8 cellular contexts compared by ENCODE assay signal in genomic region chr1:11858968-11859871, GRCh38. TPM values are rescaled to one million over a fixed set of nuclear protein-coding genes. Genes with fewer than 3 reads are reported as not detected.
DNase-seq lines count a peak whose midpoint lies in the region; ATAC-seq and TF ChIP-seq lines count a peak whose summit lies in the region.

No MANE protein-coding gene starts in this region.

- no peaks in the 10 kb centered on the region for H3K9me3 Mint-ChIP-seq in activated T-helper 1 cell treated with anti-CD3 and anti-CD28 coated beads, Interleukin-12 subunit alpha, Interleukin-12 subunit beta, Interleukin-2, Interleukin-4 antibody, amounts not matched to agents 30 ng/mL and 10 ng/mL and 1 ng/mL, durations not matched to agents 14 hours and 24 hours and 36 hours

- in situ Hi-C loops in GM13976 (cut with MboI; ENCODE audit: low sequenced_read_pairs, unreplicated experiment) = no loop called here

- DNase-seq in GM13976 (ENCODE audit: low spot score) (peak; percentile 88), cardiac muscle cell (ENCODE audit: low read depth in 1 of 2, low spot score in 1 of 2) (peak; percentile 77 to 91)
- peak; percentile 52 for DNase-seq in activated T-helper 1 cell treated with anti-CD3 and anti-CD28 coated beads, Interleukin-12 subunit alpha, Interleukin-12 subunit beta, Interleukin-2, Interleukin-4 antibody, amounts not matched to agents 30 ng/mL and 10 ng/mL and 1 ng/mL, durations not matched to agents 14 hours and 24 hours and 36 hours (ENCODE audit: low spot score)

- no peaks in the 10 kb centered on the region for H3K4me1 Mint-ChIP-seq in activated T-helper 1 cell treated with anti-CD3 and anti-CD28 coated beads, Interleukin-12 subunit alpha, Interleukin-12 subunit beta, Interleukin-2, Interleukin-4 antibody, amounts not matched to agents 30 ng/mL and 10 ng/mL and 1 ng/mL, durations not matched to agents 14 hours and 24 hours and 36 hours (ENCODE audit: low read depth)

- H3K27me3 ChIP-seq in cardiac muscle cell = peaks cover 39% of the 10 kb centered on the region
- peaks cover 70% of the 10 kb centered on the region for H3K27me3 ChIP-seq in skeletal muscle satellite cell (ENCODE audit: control insufficient read depth, insufficient read depth, low read length)

- no peaks in the 10 kb centered on the region for H3K36me3 Mint-ChIP-seq in activated T-helper 1 cell treated with anti-CD3 and anti-CD28 coated beads, Interleukin-12 subunit alpha, Interleukin-12 subunit beta, Interleukin-2, Interleukin-4 antibody, amounts not matched to agents 30 ng/mL and 10 ng/mL and 1 ng/mL, durations not matched to agents 14 hours and 24 hours and 36 hours (ENCODE audit: low read depth)

- peak overlapping the region; percentile 2 for H3K4me3 ChIP-seq in cardiac muscle cell
- no peak overlapping the region for H3K4me3 ChIP-seq in skeletal muscle satellite cell (ENCODE audit: low read length)

- H3K9ac ChIP-seq in skeletal muscle satellite cell (ENCODE audit: low read depth, low read length) = no peak overlapping the region

- intact Hi-C loops in activated T-helper 1 cell treated with anti-CD3 and anti-CD28 coated beads, Interleukin-12 subunit alpha, Interleukin-12 subunit beta, Interleukin-2, Interleukin-4 antibody, amounts not matched to agents 30 ng/mL and 10 ng/mL and 1 ng/mL, durations not matched to agents 14 hours and 24 hours and 36 hours (cut with micrococcal nuclease) = no loop called here

- no peak overlapping the region for H3K4me3 Mint-ChIP-seq in activated T-helper 1 cell treated with anti-CD3 and anti-CD28 coated beads, Interleukin-12 subunit alpha, Interleukin-12 subunit beta, Interleukin-2, Interleukin-4 antibody, amounts not matched to agents 30 ng/mL and 10 ng/mL and 1 ng/mL, durations not matched to agents 14 hours and 24 hours and 36 hours

- H3K27me3 Mint-ChIP-seq in activated T-helper 1 cell treated with anti-CD3 and anti-CD28 coated beads, Interleukin-12 subunit alpha, Interleukin-12 subunit beta, Interleukin-2, Interleukin-4 antibody, amounts not matched to agents 30 ng/mL and 10 ng/mL and 1 ng/mL, durations not matched to agents 14 hours and 24 hours and 36 hours (ENCODE audit: insufficient read depth) = peaks cover 48% of the 10 kb centered on the region

- TF ChIP-seq CTCF in GM13976 (IDR thresholded peaks at IDR 0.05; ENCODE audit: borderline replicate concordance, control extremely low read depth, extremely low read depth, insufficient read depth, missing control alignments) = no peak
- peak; percentile 41 for TF ChIP-seq CTCF in cardiac muscle cell (IDR thresholded peaks at IDR 0.05; ENCODE audit: low read depth, low read length)

- H3K9me3 ChIP-seq in cardiac muscle cell (ENCODE audit: low read depth) (no peaks in the 10 kb centered on the region), skeletal muscle satellite cell (replicated peaks; ENCODE audit: low read length) (no peaks in the 10 kb centered on the region)

- peak overlapping the region; percentile 9 for H3K4me2 ChIP-seq in skeletal muscle satellite cell (ENCODE audit: low read length)

- H3K36me3 ChIP-seq in cardiac muscle cell (no peaks in the 10 kb centered on the region), skeletal muscle satellite cell (ENCODE audit: insufficient read depth, low read length) (no peaks in the 10 kb centered on the region)

- no peak overlapping the region for H3K27ac ChIP-seq in cardiac muscle cell

- H3K4me1 ChIP-seq in cardiac muscle cell (ENCODE audit: low read depth) (no peaks in the 10 kb centered on the region), skeletal muscle satellite cell (ENCODE audit: control insufficient read depth, insufficient read depth, low read length) (no peaks in the 10 kb centered on the region)

- ATAC-seq in HG03196 (IDR thresholded peaks at IDR 0.05; ENCODE audit: unreplicated experiment) = no peak
- ATAC-seq in GM21447 (IDR thresholded peaks at IDR 0.05; ENCODE audit: unreplicated experiment) = no peak
- no peak for ATAC-seq in GM18511 (IDR thresholded peaks at IDR 0.05; ENCODE audit: unreplicated experiment)

- H3K27ac Mint-ChIP-seq in activated T-helper 1 cell treated with anti-CD3 and anti-CD28 coated beads, Interleukin-12 subunit alpha, Interleukin-12 subunit beta, Interleukin-2, Interleukin-4 antibody, amounts not matched to agents 30 ng/mL and 10 ng/mL and 1 ng/mL, durations not matched to agents 14 hours and 24 hours and 36 hours = no peak overlapping the region

TF ChIP-seq in PFSK-1, 5 proteins besides CTCF, POLR2A, EP300 and RAD21:
- TF ChIP-seq SIN3A (IDR thresholded peaks at IDR 0.05; ENCODE audit: borderline replicate concordance, insufficient read depth, low read length) = no peak
- TF ChIP-seq TAF1 (IDR thresholded peaks at IDR 0.05; ENCODE audit: borderline replicate concordance, insufficient read depth, low read length) = no peak
- no peak for TF ChIP-seq POLR2AphosphoS5 (IDR thresholded peaks at IDR 0.05; ENCODE audit: low read depth, low read length)
- TF ChIP-seq, protein P1, sequence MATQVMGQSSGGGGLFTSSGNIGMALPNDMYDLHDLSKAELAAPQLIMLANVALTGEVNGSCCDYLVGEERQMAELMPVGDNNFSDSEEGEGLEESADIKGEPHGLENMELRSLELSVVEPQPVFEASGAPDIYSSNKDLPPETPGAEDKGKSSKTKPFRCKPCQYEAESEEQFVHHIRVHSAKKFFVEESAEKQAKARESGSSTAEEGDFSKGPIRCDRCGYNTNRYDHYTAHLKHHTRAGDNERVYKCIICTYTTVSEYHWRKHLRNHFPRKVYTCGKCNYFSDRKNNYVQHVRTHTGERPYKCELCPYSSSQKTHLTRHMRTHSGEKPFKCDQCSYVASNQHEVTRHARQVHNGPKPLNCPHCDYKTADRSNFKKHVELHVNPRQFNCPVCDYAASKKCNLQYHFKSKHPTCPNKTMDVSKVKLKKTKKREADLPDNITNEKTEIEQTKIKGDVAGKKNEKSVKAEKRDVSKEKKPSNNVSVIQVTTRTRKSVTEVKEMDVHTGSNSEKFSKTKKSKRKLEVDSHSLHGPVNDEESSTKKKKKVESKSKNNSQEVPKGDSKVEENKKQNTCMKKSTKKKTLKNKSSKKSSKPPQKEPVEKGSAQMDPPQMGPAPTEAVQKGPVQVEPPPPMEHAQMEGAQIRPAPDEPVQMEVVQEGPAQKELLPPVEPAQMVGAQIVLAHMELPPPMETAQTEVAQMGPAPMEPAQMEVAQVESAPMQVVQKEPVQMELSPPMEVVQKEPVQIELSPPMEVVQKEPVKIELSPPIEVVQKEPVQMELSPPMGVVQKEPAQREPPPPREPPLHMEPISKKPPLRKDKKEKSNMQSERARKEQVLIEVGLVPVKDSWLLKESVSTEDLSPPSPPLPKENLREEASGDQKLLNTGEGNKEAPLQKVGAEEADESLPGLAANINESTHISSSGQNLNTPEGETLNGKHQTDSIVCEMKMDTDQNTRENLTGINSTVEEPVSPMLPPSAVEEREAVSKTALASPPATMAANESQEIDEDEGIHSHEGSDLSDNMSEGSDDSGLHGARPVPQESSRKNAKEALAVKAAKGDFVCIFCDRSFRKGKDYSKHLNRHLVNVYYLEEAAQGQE (IDR thresholded peaks at IDR 0.05; ENCODE audit: insufficient read depth in 1 of 2, low read depth in 2 of 2, low read length in 2 of 2) = peak; percentile 98

RNA-seq across cellular contexts. Expression of gene NPPB, which starts 0.5 kb away (rescaled TPM):
- polyA plus RNA-seq in PFSK-1 (2012; ENCODE audit: insufficient read length, low read depth) = not detected
- not detected in 2 replicates for total RNA-seq in activated T-helper 1 cell treated with anti-CD3 and anti-CD28 coated beads, Interleukin-12 subunit alpha, Interleukin-12 subunit beta, Interleukin-2, Interleukin-4 antibody, amounts not matched to agents 30 ng/mL and 10 ng/mL and 1 ng/mL, durations not matched to agents 14 hours and 24 hours and 36 hours
- 18.9 and 192 TPM in 2 replicates for total RNA-seq in cardiac muscle cell
- polyA plus RNA-seq in cardiac muscle cell = 30.8 and 188 TPM in 2 replicates
- not detected in 2 replicates for total RNA-seq in skeletal muscle satellite cell (2012; rRNA removed)

RNA-seq across cellular contexts. Expression of gene NPPA, which starts 11.6 kb away (rescaled TPM):
- polyA plus RNA-seq in PFSK-1 (2012; ENCODE audit: insufficient read length, low read depth) = 0.65 TPM
- not detected in 2 replicates for total RNA-seq in activated T-helper 1 cell treated with anti-CD3 and anti-CD28 coated beads, Interleukin-12 subunit alpha, Interleukin-12 subunit beta, Interleukin-2, Interleukin-4 antibody, amounts not matched to agents 30 ng/mL and 10 ng/mL and 1 ng/mL, durations not matched to agents 14 hours and 24 hours and 36 hours
- total RNA-seq in cardiac muscle cell = 57.5 and 331 TPM in 2 replicates
- polyA plus RNA-seq in cardiac muscle cell = 90.0 and 601 TPM in 2 replicates
- total RNA-seq in skeletal muscle satellite cell (2012; rRNA removed) = not detected in 2 replicates

RNA-seq across cellular contexts. Expression of gene CLCN6, which starts 53.2 kb away (rescaled TPM):
- polyA plus RNA-seq in PFSK-1 (2012; ENCODE audit: insufficient read length, low read depth) = 15.0 TPM
- 11.2 and 14.3 TPM in 2 replicates for total RNA-seq in activated T-helper 1 cell treated with anti-CD3 and anti-CD28 coated beads, Interleukin-12 subunit alpha, Interleukin-12 subunit beta, Interleukin-2, Interleukin-4 antibody, amounts not matched to agents 30 ng/mL and 10 ng/mL and 1 ng/mL, durations not matched to agents 14 hours and 24 hours and 36 hours
- total RNA-seq in cardiac muscle cell = 22.5 and 27.8 TPM in 2 replicates
- 15.8 and 31.8 TPM in 2 replicates for polyA plus RNA-seq in cardiac muscle cell
- 5.0 and 8.4 TPM in 2 replicates for total RNA-seq in skeletal muscle satellite cell (2012; rRNA removed)

RNA-seq across cellular contexts. Expression of gene MTHFR, which starts 53.5 kb away (rescaled TPM):
- polyA plus RNA-seq in PFSK-1 (2012; ENCODE audit: insufficient read length, low read depth) = 12.5 TPM
- total RNA-seq in activated T-helper 1 cell treated with anti-CD3 and anti-CD28 coated beads, Interleukin-12 subunit alpha, Interleukin-12 subunit beta, Interleukin-2, Interleukin-4 antibody, amounts not matched to agents 30 ng/mL and 10 ng/mL and 1 ng/mL, durations not matched to agents 14 hours and 24 hours and 36 hours = 18.1 and 21.4 TPM in 2 replicates
- 54.7 and 64.0 TPM in 2 replicates for total RNA-seq in cardiac muscle cell
- 29.0 and 37.5 TPM in 2 replicates for polyA plus RNA-seq in cardiac muscle cell
- total RNA-seq in skeletal muscle satellite cell (2012; rRNA removed) = 12.5 and 15.7 TPM in 2 replicates

Comparison
In these comparisons a context has a peak if more than half of its experiments do, and no peak if none do; other contexts are left out.
1. RNA of gene NPPB, which starts 0.5 kb away (total RNA-seq): 18.9 to 192 TPM in cardiac muscle cell; not detected in activated T-helper 1 cell treated with anti-CD3 and anti-CD28 coated beads, Interleukin-12 subunit alpha, Interleukin-12 subunit beta, Interleukin-2, Interleukin-4 antibody, amounts not matched to agents 30 ng/mL and 10 ng/mL and 1 ng/mL, durations not matched to agents 14 hours and 24 hours and 36 hours; every median in the first group is over 10 times any median in the second.
2. RNA of gene NPPA, which starts 11.6 kb away (total RNA-seq): 57.5 to 331 TPM in cardiac muscle cell; not detected in activated T-helper 1 cell treated with anti-CD3 and anti-CD28 coated beads, Interleukin-12 subunit alpha, Interleukin-12 subunit beta, Interleukin-2, Interleukin-4 antibody, amounts not matched to agents 30 ng/mL and 10 ng/mL and 1 ng/mL, durations not matched to agents 14 hours and 24 hours and 36 hours; every median in the first group is over 10 times any median in the second.
3. Peak in every context shown above with its lines, with median percentiles within 50 percentile points of each other: DNase-seq.